ENCODE assay signal across 8 cellular contexts in genomic region chr14:31207746-31208545, GRCh38. TPM values are rescaled to one million over a fixed set of nuclear protein-coding genes. Genes with fewer than 3 reads are reported as not detected.
DNase-seq lines count a peak whose midpoint lies in the region; ATAC-seq, FAIRE-seq and TF ChIP-seq lines count a peak whose summit lies in the region.

TSS of gene HECTD1 (minus strand) at chr14:31207793. CDS start at chr14:31205936, 1,857 bp downstream.

- peaks cover 19% of the 10 kb centered on the region for H3K4me1 ChIP-seq in adipocyte (ENCODE audit: control insufficient read depth, insufficient read depth, low read length)
- peaks cover 4 to 34% (median 29%) of the 10 kb centered on the region in 9 donors for H3K4me1 ChIP-seq in heart right ventricle
- no peaks in the 10 kb centered on the region for H3K4me1 ChIP-seq in prostate gland (replicated peaks)

- DNase-seq in GM12892 (ENCODE audit: insufficient read length) = peak; percentile 81
- peak; percentile 85 for DNase-seq in NCI-H128 (lab: John Stamatoyannopoulos, UW; ENCODE audit: unreplicated experiment)
- DNase-seq in T follicular helper cell (ENCODE audit: low read depth) = peak; percentile 78
- DNase-seq in adipocyte (ENCODE audit: low read depth) = peak; percentile 97
- DNase-seq in heart right ventricle = peak; percentile 90 to 92
- peak; percentile 89 for DNase-seq in prostate gland (ENCODE audit: low spot score)
- peak; percentile 79 for DNase-seq in ureter (ENCODE audit: low spot score)

- no peaks in the 10 kb centered on the region for H3K9me3 ChIP-seq in adipocyte (ENCODE audit: control insufficient read depth, low read length)
- H3K9me3 ChIP-seq in heart right ventricle = peaks cover 0 to 4% (median 0%) of the 10 kb centered on the region in 11 donors
- H3K9me3 ChIP-seq in prostate gland = no peaks in the 10 kb centered on the region

- H3K27me3 ChIP-seq in adipocyte (replicated peaks; ENCODE audit: control insufficient read depth, insufficient read depth, low read length) (no peaks in the 10 kb centered on the region), heart right ventricle (no peaks in the 10 kb centered on the region), prostate gland (replicated peaks; ENCODE audit: insufficient read depth) (no peaks in the 10 kb centered on the region)

- peak; percentile 88 for TF ChIP-seq POLR2A in GM12892 (IDR thresholded peaks at IDR 0.05; ENCODE audit: low read depth, low read length)
- peak; percentile 45 for TF ChIP-seq POLR2A in prostate gland (IDR thresholded peaks at IDR 0.05)

- TF ChIP-seq CTCF in heart right ventricle (IDR thresholded peaks at IDR 0.05) = peak; percentile 61 to 97 (median 86)
- TF ChIP-seq CTCF in prostate gland (IDR thresholded peaks at IDR 0.05) = peak; percentile 65 to 90 (median 79)

- H3K36me3 ChIP-seq in adipocyte (ENCODE audit: control insufficient read depth, insufficient read depth, low read length, severe bottlenecking) (peaks cover 6% of the 10 kb centered on the region), heart right ventricle (peaks cover 0 to 22% (median 1%) of the 10 kb centered on the region in 9 donors), prostate gland (no peaks in the 10 kb centered on the region)

- intact Hi-C loops in heart right ventricle (cut with DNase I) = loop anchor here in 5 of 10 donors (1.0 to 10.0 kb wide), 6 partner anchors 21 to 183 kb away; partner anchors contain the start of genes AP4S1 (in 1 of the 5) and STRN3 (in 1 of the 5)
- intact Hi-C loops in prostate gland (cut with DNase I) = loop anchor here (2.0 to 5.0 kb wide), 2 partner anchors 41 to 181 kb away; partner anchors contain the start of gene STRN3

- peak within 1 kb of the TSS; percentile 99 for H3K9ac ChIP-seq in adipocyte (ENCODE audit: low read length)

- H3K27ac ChIP-seq in heart right ventricle (peak within 1 kb of the TSS; percentile 93 to 100 (median 99)), prostate gland (peak within 1 kb of the TSS; percentile 98 to 99)

- peak; percentile 93 for FAIRE-seq in GM12892 (lab: Jason Lieb, UNC)

- peak; percentile 72 for ATAC-seq in HG02763 (IDR thresholded peaks at IDR 0.05; ENCODE audit: unreplicated experiment)
- peak; percentile 92 to 97 (median 94) for ATAC-seq in heart right ventricle

- 1% methylated on average over 66 to 79 of the region's 79 CpGs for WGBS in heart right ventricle, 2 donors
- 1% methylated on average over 51 of the region's 79 CpGs for WGBS in prostate gland

- H3K4me3 ChIP-seq in adipocyte (ENCODE audit: low read length) (peak within 1 kb of the TSS; percentile 88), heart right ventricle (peak within 1 kb of the TSS; percentile 68 to 99 (median 92)), prostate gland (peak within 1 kb of the TSS; percentile 71 to 87)

RNA-seq across cellular contexts. Expression of gene HECTD1, which starts in this region (rescaled TPM):
- polyA plus RNA-seq in GM12892 (2012; ENCODE audit: missing spikeins) = 50.8 TPM
- total RNA-seq in heart right ventricle (100 to 1,000 TPM; 126 to 189 (median 159) TPM), prostate gland (100 to 1,000 TPM; 108 to 189 TPM), ureter (212 TPM)
- 10 to 100 TPM; 49.5 to 72.7 TPM for polyA plus RNA-seq in heart right ventricle

Comparison
In these comparisons a context has a peak if more than half of its experiments do, and no peak if none do; other contexts are left out.
1. Peak in every context shown above with its lines: DNase-seq, ATAC-seq, H3K4me3 ChIP-seq and H3K27ac ChIP-seq.